Comparison of ENCODE assay signal across 1 cellular context in the genomic region with DNA sequence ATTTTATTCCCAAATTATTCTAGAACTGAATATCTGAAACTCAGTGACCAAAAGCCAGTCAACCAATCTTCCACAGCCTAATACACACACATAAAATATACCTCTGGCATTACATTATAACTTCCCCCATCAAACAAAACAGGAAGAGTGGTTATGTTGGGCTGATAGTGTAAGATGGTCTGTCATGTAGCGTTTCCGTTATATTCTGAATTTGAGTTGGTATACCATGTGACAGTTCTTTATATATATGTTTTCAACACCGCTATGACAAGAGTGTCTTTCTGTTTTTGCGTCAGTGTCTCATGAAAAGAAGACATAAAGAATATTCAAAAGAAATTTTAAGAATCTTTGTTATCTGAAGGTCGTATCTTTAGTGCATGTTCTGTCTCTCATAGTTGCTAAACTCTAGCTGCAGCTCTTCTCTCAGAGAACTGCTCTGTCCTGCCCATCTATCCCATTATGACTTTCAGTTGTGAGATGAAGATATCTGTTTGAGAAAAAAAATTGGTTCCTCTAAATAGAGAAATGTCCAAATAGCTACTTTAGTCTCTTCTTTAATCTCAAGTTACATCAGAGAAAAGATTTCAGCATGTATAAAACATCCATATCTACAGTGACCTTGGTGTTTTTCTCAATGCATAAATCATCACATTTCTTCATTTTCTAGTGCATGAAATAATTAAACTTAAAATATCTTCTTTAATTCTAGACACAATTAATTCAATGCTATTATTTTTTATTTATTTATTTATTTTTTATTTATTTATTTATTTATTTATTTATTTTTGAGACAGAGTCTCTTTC.
TF ChIP-seq lines count a peak whose summit lies in the region.

No MANE protein-coding gene starts in this region.

TF ChIP-seq in SK-N-SH treated with all-trans-retinoic acid at 6 μM for 48 hours, 23 proteins besides CTCF, POLR2A, EP300 and RAD21 (continued from another document):
- TF ChIP-seq POU6F1 (CRISPR knock-in tag; IDR thresholded peaks at IDR 0.05; ENCODE audit: borderline replicate concordance, low read depth), result no peak
- TF ChIP-seq PPARA (CRISPR knock-in tag; IDR thresholded peaks at IDR 0.05; ENCODE audit: borderline replicate concordance), result no peak
